ENCODE assay signal across 8 cellular contexts in genomic region chr2:212863185-212863588, GRCh38.
A peak's percentile ranks its signal among the peaks of the same experiment; 100 is the strongest.
DNase-seq lines count a peak whose midpoint lies in the region; ATAC-seq and TF ChIP-seq lines count a peak whose summit lies in the region.

No MANE protein-coding gene starts in this region.

- WGBS in heart right ventricle, 2 donors: 48 to 52% methylated on average over 5 of the region's 5 CpGs

- no peak overlapping the region for H3K4me3 Mint-ChIP-seq in stimulated activated effector memory CD8-positive, alpha-beta T cell treated with anti-CD3 and anti-CD28 coated beads, Interleukin-12 subunit alpha, Interleukin-12 subunit beta, amount 100 ng/mL, for 72 hours

- H3K4me3 ChIP-seq in heart right ventricle: no peak overlapping the region
- no peak overlapping the region for H3K4me3 ChIP-seq in fibroblast of the aortic adventitia (ENCODE audit: low read depth, low read length)

- H3K9me3 Mint-ChIP-seq in stimulated activated effector memory CD8-positive, alpha-beta T cell treated with anti-CD3 and anti-CD28 coated beads, Interleukin-12 subunit alpha, Interleukin-12 subunit beta, amount 100 ng/mL, for 72 hours: peaks cover 21% of the 10 kb centered on the region

- peaks cover 2 to 70% (median 27%) of the 10 kb centered on the region in 11 donors for H3K9me3 ChIP-seq in heart right ventricle

- DNase-seq in heart right ventricle (no peak), left ventricle myocardium superior (no peak), KBM-7 (peak; percentile 95), UCSD-AML1 (lab: John Stamatoyannopoulos, UW; ENCODE audit: unreplicated experiment) (peak; percentile 36), fibroblast of the aortic adventitia (ENCODE audit: low read depth) (peak; percentile 28), NCI-H1092 (lab: John Stamatoyannopoulos, UW) (no peak)
- peak; percentile 3 to 48 for DNase-seq in stimulated activated effector memory CD8-positive, alpha-beta T cell treated with anti-CD3 and anti-CD28 coated beads, Interleukin-12 subunit alpha, Interleukin-12 subunit beta, amount 100 ng/mL, for 72 hours (ENCODE audit: low spot score in 2 of 2)

- ATAC-seq in heart right ventricle (no peak), left ventricle myocardium superior (no peak), GM21447 (IDR thresholded peaks at IDR 0.05; ENCODE audit: unreplicated experiment) (no peak)
- peak; percentile 52 for ATAC-seq in stimulated activated effector memory CD8-positive, alpha-beta T cell treated with anti-CD3 and anti-CD28 coated beads, Interleukin-12 subunit alpha, Interleukin-12 subunit beta, amount 100 ng/mL, for 72 hours

- H3K27ac Mint-ChIP-seq in stimulated activated effector memory CD8-positive, alpha-beta T cell treated with anti-CD3 and anti-CD28 coated beads, Interleukin-12 subunit alpha, Interleukin-12 subunit beta, amount 100 ng/mL, for 72 hours: no peak overlapping the region

- no peaks in the 10 kb centered on the region for H3K27me3 ChIP-seq in heart right ventricle

- no peaks in the 10 kb centered on the region for H3K36me3 Mint-ChIP-seq in stimulated activated effector memory CD8-positive, alpha-beta T cell treated with anti-CD3 and anti-CD28 coated beads, Interleukin-12 subunit alpha, Interleukin-12 subunit beta, amount 100 ng/mL, for 72 hours

- H3K4me1 ChIP-seq in heart right ventricle: no peaks in the 10 kb centered on the region

- H3K27ac ChIP-seq in heart right ventricle: no peak overlapping the region

- TF ChIP-seq CTCF in heart right ventricle (IDR thresholded peaks at IDR 0.05): peak in 8 of 9 donors; percentile 5 to 42 (median 30)
- peak; percentile 48 for TF ChIP-seq CTCF in fibroblast of the aortic adventitia (IDR thresholded peaks at IDR 0.05; ENCODE audit: insufficient read depth, low read length)

- in situ Hi-C loops in KBM-7 (cut with MboI; ENCODE audit: low pct_unique_long_range_greater_than_20kb, low sequenced_read_pairs): no loop called here

- H3K36me3 ChIP-seq in heart right ventricle: no peaks in the 10 kb centered on the region

- no peaks in the 10 kb centered on the region for H3K4me1 Mint-ChIP-seq in stimulated activated effector memory CD8-positive, alpha-beta T cell treated with anti-CD3 and anti-CD28 coated beads, Interleukin-12 subunit alpha, Interleukin-12 subunit beta, amount 100 ng/mL, for 72 hours

- intact Hi-C loops in heart right ventricle (cut with DNase I) (no loop called here), left ventricle myocardium superior (cut with micrococcal nuclease) (no loop called here)

Comparison
In these comparisons a context has a peak if more than half of its experiments do, and no peak if none do; other contexts are left out.
1. DNase-seq: peak in KBM-7 (single experiment), UCSD-AML1 (single experiment), fibroblast of the aortic adventitia (single experiment) and stimulated activated effector memory CD8-positive, alpha-beta T cell treated with anti-CD3 and anti-CD28 coated beads, Interleukin-12 subunit alpha, Interleukin-12 subunit beta, amount 100 ng/mL, for 72 hours (2 of 2); none in heart right ventricle (0 of 2), left ventricle myocardium superior (single experiment) and NCI-H1092 (single experiment).